Comparison of ENCODE assay signal across 9 cellular contexts in the genomic region with DNA sequence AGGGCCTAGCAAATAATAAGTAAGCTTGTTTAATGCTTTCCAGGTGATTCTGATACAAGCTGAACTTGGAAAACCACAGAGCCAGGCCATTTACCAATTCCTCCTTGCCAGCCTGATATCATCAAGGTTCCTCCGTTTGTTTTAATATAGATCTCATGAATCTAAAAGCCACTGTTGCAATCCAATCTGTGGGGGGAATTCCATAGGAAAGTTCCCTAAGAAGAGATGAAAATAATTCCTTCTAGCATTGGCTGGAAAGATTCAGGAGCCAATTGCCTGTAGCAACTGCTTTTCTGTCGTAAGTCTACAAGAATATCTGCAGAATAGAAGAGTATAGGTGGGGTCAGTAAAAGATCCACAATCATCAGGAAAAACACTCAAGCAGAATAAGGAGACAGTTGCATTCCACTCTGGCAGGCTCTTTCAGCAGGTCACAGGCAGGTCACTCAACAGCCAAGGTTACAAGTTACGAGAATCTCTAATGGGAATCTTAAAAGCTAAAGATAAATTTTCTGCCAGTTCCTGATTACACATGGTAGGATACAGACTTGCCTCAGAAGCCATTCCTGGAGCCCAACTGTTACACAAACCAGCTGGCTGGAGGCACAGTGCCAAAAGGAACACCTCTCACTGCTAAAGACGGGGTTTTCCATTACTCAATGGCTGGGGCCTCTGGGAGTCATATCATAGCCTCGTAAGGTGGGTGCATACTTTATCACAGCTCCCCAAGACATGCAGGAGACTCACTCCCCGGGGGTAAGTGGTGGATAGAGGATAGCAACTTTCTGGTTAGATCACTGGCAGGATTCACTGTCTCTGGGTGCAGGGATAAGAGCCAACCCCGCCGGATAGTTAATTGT. TPM values are rescaled to one million over a fixed set of nuclear protein-coding genes. Genes with fewer than 3 reads are reported as not detected.
DNase-seq lines count a peak whose midpoint lies in the region; ATAC-seq and TF ChIP-seq lines count a peak whose summit lies in the region.
"Had no signal": no experiment of that assay in that cellular context is flagged by ENCODE, and none has a peak within 500 bp of the region (broad histone marks: within the 10 kb centered on the region; RNA-seq: fewer than 3 reads in every experiment).

No MANE protein-coding gene starts in this region.

- H3K36me3 ChIP-seq in endodermal cell (ENCODE audit: control insufficient read depth, insufficient read depth, low read length) = peaks cover 58% of the 10 kb centered on the region
- H3K36me3 ChIP-seq in mesenchymal stem cell (ENCODE audit: control insufficient read depth in 1 of 2, insufficient read depth in 2 of 2, low read depth in 1 of 2, low read length in 2 of 2) = peaks cover 0 to 3% of the 10 kb centered on the region in 2 experiments
- no peaks in the 10 kb centered on the region for H3K36me3 ChIP-seq in vagina

- WGBS in endodermal cell (ENCODE audit: insufficient coverage in 1 of 2, insufficient read length in 1 of 2), 2 experiments = 70 to 80% methylated on average over 4 to 8 of the region's 8 CpGs
- WGBS in mesenchymal stem cell = 66% methylated on average over 7 of the region's 8 CpGs

- peaks cover 69% of the 10 kb centered on the region for H3K36me3 Mint-ChIP-seq in endodermal cell (ENCODE audit: low read depth)

- H3K27ac ChIP-seq in endodermal cell (ENCODE audit: low read depth, low read length) (no peak overlapping the region), mesenchymal stem cell (ENCODE audit: low read length, poor library complexity, severe bottlenecking) (peak overlapping the region; percentile 85), vagina (peak overlapping the region; percentile 62)
- H3K27ac ChIP-seq: BLaER1 had no signal

- no peak overlapping the region for H2AFZ ChIP-seq in mesenchymal stem cell (ENCODE audit: low read depth, low read length)

- H2BK15ac ChIP-seq in mesenchymal stem cell (ENCODE audit: low read depth, poor library complexity, severe bottlenecking) = peak overlapping the region; percentile 30

- no peak for TF ChIP-seq CTCF in endodermal cell (conservative IDR thresholded peaks at IDR 0.05)
- TF ChIP-seq CTCF in vagina (IDR thresholded peaks at IDR 0.05) = no peak

- peak overlapping the region in 1 of 2 experiments; percentile 29 for H3K18ac ChIP-seq in mesenchymal stem cell (ENCODE audit: low read depth in 1 of 2, low read length in 2 of 2)

- no peaks in the 10 kb centered on the region for H3K27me3 ChIP-seq in endodermal cell (ENCODE audit: control insufficient read depth, insufficient read depth, low read length, poor library complexity, severe bottlenecking)
- no peaks in the 10 kb centered on the region for H3K27me3 ChIP-seq in mesenchymal stem cell (ENCODE audit: control insufficient read depth in 1 of 2, insufficient read depth in 1 of 2, low read length in 2 of 2)
- no peaks in the 10 kb centered on the region for H3K27me3 ChIP-seq in vagina
- H3K27me3 ChIP-seq: BLaER1 had no signal

- H3K9ac ChIP-seq in endodermal cell (ENCODE audit: extremely low read depth, low read length, poor library complexity, severe bottlenecking) (no peak overlapping the region), mesenchymal stem cell (ENCODE audit: low read length) (no peak overlapping the region)
- H3K9ac ChIP-seq: BLaER1 had no signal

- H2BK5ac ChIP-seq in mesenchymal stem cell (ENCODE audit: low read depth, low read length, poor library complexity, severe bottlenecking) = peak overlapping the region; percentile 53

- peaks cover 15% of the 10 kb centered on the region for H3K4me1 ChIP-seq in endodermal cell (ENCODE audit: control insufficient read depth, insufficient read depth, low read length)
- H3K4me1 ChIP-seq in mesenchymal stem cell (ENCODE audit: control insufficient read depth, insufficient read depth, low read depth, low read length) = peaks cover 8% of the 10 kb centered on the region
- peaks cover 17% of the 10 kb centered on the region for H3K4me1 ChIP-seq in vagina
- H3K4me1 ChIP-seq: BLaER1 had no signal

- no peak for TF ChIP-seq POLR2A in vagina (IDR thresholded peaks at IDR 0.05)

- H3K79me1 ChIP-seq in mesenchymal stem cell (replicated peaks; ENCODE audit: low read length, poor library complexity, severe bottlenecking) = peaks cover 2% of the 10 kb centered on the region

- no peak overlapping the region for H3K4ac ChIP-seq in mesenchymal stem cell (ENCODE audit: low read depth in 1 of 2, low read length in 2 of 2)

- intact Hi-C loops in vagina (cut with DNase I) = no loop called here

- no peak overlapping the region for H4K8ac ChIP-seq in mesenchymal stem cell (ENCODE audit: low read length)

- H3K27me3 Mint-ChIP-seq in endodermal cell (ENCODE audit: insufficient read depth) = no peaks in the 10 kb centered on the region

- H3K4me3 Mint-ChIP-seq in endodermal cell = no peak overlapping the region

- H3K4me1 Mint-ChIP-seq in endodermal cell = peaks cover 25% of the 10 kb centered on the region

- no peak overlapping the region for H2BK120ac ChIP-seq in mesenchymal stem cell (ENCODE audit: low read depth, low read length)

- peak overlapping the region in 1 of 2 experiments; percentile 73 for H2BK12ac ChIP-seq in mesenchymal stem cell (ENCODE audit: low read length in 2 of 2)

- H3K4me3 ChIP-seq in endodermal cell (ENCODE audit: low read length) (no peak overlapping the region), mesenchymal stem cell (ENCODE audit: insufficient read depth in 1 of 2, low read depth in 1 of 2, low read length in 2 of 2) (no peak overlapping the region), vagina (no peak overlapping the region)
- H3K4me3 ChIP-seq: BLaER1 had no signal

- no peak overlapping the region for H3K14ac ChIP-seq in mesenchymal stem cell (ENCODE audit: low read length in 2 of 2)

- no peak for ATAC-seq in GM21723 (IDR thresholded peaks at IDR 0.05; ENCODE audit: unreplicated experiment)
- ATAC-seq in HG02763 (IDR thresholded peaks at IDR 0.05; ENCODE audit: unreplicated experiment) = no peak

- no peaks in the 10 kb centered on the region for H3K9me3 Mint-ChIP-seq in endodermal cell

- DNase-seq in NCI-H82 (lab: John Stamatoyannopoulos, UW) (peak; percentile 29), NCI-H82 treated with DMSO at 0.1 percent for 48 hours (lab: John Stamatoyannopoulos, UW; ENCODE audit: unreplicated experiment) (no peak), endodermal cell (no peak), mesenchymal stem cell (peak; percentile 86), vagina (ENCODE audit: extremely low spot score in 2 of 2) (peak in 1 of 2 donors; percentile 90), pons (ENCODE audit: low spot score) (no peak)

- H3K4me2 ChIP-seq in mesenchymal stem cell (ENCODE audit: low read length, poor library complexity, severe bottlenecking) = peak overlapping the region; percentile 41
- H3K4me2 ChIP-seq: BLaER1 had no signal

- H3K9me3 ChIP-seq in endodermal cell (ENCODE audit: control insufficient read depth, low read length) (no peaks in the 10 kb centered on the region), mesenchymal stem cell (ENCODE audit: control insufficient read depth, low read length) (no peaks in the 10 kb centered on the region), vagina (no peaks in the 10 kb centered on the region)
- H3K9me3 ChIP-seq: BLaER1 had no signal

- H3K23ac ChIP-seq in mesenchymal stem cell (ENCODE audit: low read length in 2 of 2) = no peak overlapping the region

- no peak overlapping the region for H4K91ac ChIP-seq in mesenchymal stem cell (ENCODE audit: low read length)

- peak overlapping the region; percentile 46 for H2AK5ac ChIP-seq in mesenchymal stem cell (ENCODE audit: low read length, severe bottlenecking)

- peak overlapping the region; percentile 13 for H3K27ac Mint-ChIP-seq in endodermal cell

RNA-seq across cellular contexts. Expression of gene FGD6, which starts 43.6 kb away (rescaled TPM):
- total RNA-seq in endodermal cell (100 to 1,000 TPM in 1 of 2 donors, 10 to 100 TPM in 1; 95.3 to 124 TPM), vagina (17.7 TPM)
- 14.3 TPM for polyA plus RNA-seq in endodermal cell (2013, experiment 1 of 2)
- 16.1 TPM for polyA plus RNA-seq in endodermal cell (2013, experiment 2 of 2)
- 3.5 TPM for polyA plus RNA-seq in mesenchymal stem cell (2013, experiment 1 of 2)
- polyA plus RNA-seq in mesenchymal stem cell (2013, experiment 2 of 2) = 3.6 TPM

RNA-seq across cellular contexts. Expression of gene VEZT, which starts 44.0 kb away (rescaled TPM):
- total RNA-seq in endodermal cell (100 to 1,000 TPM; 146 to 201 TPM), vagina (63.3 TPM)
- 95.3 TPM for polyA plus RNA-seq in endodermal cell (2013, experiment 1 of 2)
- polyA plus RNA-seq in endodermal cell (2013, experiment 2 of 2) = 95.6 TPM
- 67.5 TPM for polyA plus RNA-seq in mesenchymal stem cell (2013, experiment 1 of 2)
- 66.4 TPM for polyA plus RNA-seq in mesenchymal stem cell (2013, experiment 2 of 2)

Comparison
In these comparisons a context has a peak if more than half of its experiments do, and no peak if none do; other contexts are left out.
1. DNase-seq: peak in NCI-H82 (single experiment) and mesenchymal stem cell (single experiment); none in NCI-H82 treated with DMSO at 0.1 percent for 48 hours (single experiment), endodermal cell (single experiment) and pons (single experiment).